ENCODE assay signal across 1 cellular context in genomic region chr17:32302037-32302436, GRCh38.
TF ChIP-seq lines count a peak whose summit lies in the region.

No MANE protein-coding gene starts in this region.

TF ChIP-seq in HEK293, 187 proteins besides CTCF, POLR2A, EP300 and RAD21 (continued from another document):
- TF ChIP-seq MZF1 (tag by site-specific recombination; IDR thresholded peaks at IDR 0.05; ENCODE audit: borderline replicate concordance) (no peak), GLIS1 (tag by site-specific recombination; IDR thresholded peaks at IDR 0.05) (peak; percentile 71), BCL11B (tag by site-specific recombination; IDR thresholded peaks at IDR 0.05; ENCODE audit: low read depth) (no peak), ZNF266 (tag by site-specific recombination; IDR thresholded peaks at IDR 0.05; ENCODE audit: low read depth) (no peak), ZNF837 (tag by site-specific recombination; IDR thresholded peaks at IDR 0.05) (no peak), ZNF555 (tag by site-specific recombination; conservative IDR thresholded peaks at IDR 0.05) (no peak), GFI1B (tag by site-specific recombination; IDR thresholded peaks at IDR 0.05) (no peak), ZBTB17 (tag by site-specific recombination; IDR thresholded peaks at IDR 0.05) (no peak), OVOL3 (tag by site-specific recombination; IDR thresholded peaks at IDR 0.05) (no peak)
- TF ChIP-seq, protein P1, sequence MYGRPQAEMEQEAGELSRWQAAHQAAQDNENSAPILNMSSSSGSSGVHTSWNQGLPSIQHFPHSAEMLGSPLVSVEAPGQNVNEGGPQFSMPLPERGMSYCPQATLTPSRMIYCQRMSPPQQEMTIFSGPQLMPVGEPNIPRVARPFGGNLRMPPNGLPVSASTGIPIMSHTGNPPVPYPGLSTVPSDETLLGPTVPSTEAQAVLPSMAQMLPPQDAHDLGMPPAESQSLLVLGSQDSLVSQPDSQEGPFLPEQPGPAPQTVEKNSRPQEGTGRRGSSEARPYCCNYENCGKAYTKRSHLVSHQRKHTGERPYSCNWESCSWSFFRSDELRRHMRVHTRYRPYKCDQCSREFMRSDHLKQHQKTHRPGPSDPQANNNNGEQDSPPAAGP (tag by site-specific recombination; IDR thresholded peaks at IDR 0.05): no peak
TF ChIP-seq in HEK293: peak in this region for 3.
